Comparison of ENCODE assay signal across 23 cellular contexts in the genomic region with DNA sequence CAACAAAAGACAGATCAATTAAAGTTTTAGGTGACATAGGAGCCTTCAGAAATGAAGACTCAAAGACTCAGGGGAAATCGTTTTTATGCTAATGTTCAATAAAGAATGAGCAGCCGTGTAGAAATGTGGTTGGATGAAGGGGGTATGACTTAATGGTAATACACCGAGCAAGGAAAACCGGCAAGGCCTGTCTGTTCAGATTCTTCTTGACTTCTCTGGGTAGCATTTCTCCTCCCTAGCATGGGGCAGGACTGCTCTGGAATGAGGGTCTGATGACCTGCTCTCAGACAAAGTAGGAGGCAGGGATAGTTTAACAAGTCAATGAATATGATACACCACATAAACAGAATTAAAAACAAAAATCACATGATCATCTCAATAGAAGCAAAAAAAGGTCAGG.
DNase-seq lines count a peak whose midpoint lies in the region; ATAC-seq, FAIRE-seq and TF ChIP-seq lines count a peak whose summit lies in the region.
"Had no signal": no experiment of that assay in that cellular context is flagged by ENCODE, and none has a peak within 500 bp of the region (broad histone marks: within the 10 kb centered on the region; RNA-seq: fewer than 3 reads in every experiment).

No MANE protein-coding gene starts in this region.

- H3K9me3 Mint-ChIP-seq in Calu3 (ENCODE audit: low read depth, unreplicated experiment), result peaks cover 14% of the 10 kb centered on the region
- peaks cover 28% of the 10 kb centered on the region for H3K9me3 Mint-ChIP-seq in neural progenitor cell

- H3K36me3 Mint-ChIP-seq in Calu3 (ENCODE audit: insufficient read depth, unreplicated experiment), result peaks cover 7% of the 10 kb centered on the region
- H3K36me3 Mint-ChIP-seq in neural progenitor cell, result peaks cover 3% of the 10 kb centered on the region

- no peaks in the 10 kb centered on the region for H3K9me2 ChIP-seq in PC-9 (ENCODE audit: insufficient read depth)

- H3K4me2 ChIP-seq in PC-9 (peak overlapping the region; percentile 5; the same call in 1 of the 2 replicates), neural progenitor cell (no peak overlapping the region)
- H3K4me2 ChIP-seq: A549, GM23338 had no signal

- no peak overlapping the region for H3K4me3 ChIP-seq in PC-9
- no peak overlapping the region for H3K4me3 ChIP-seq in neural progenitor cell
- H3K4me3 ChIP-seq: A549, GM23338 had no signal

- H3K4me1 Mint-ChIP-seq in Calu3 (ENCODE audit: low read depth, unreplicated experiment), result peaks cover 11% of the 10 kb centered on the region
- H3K4me1 Mint-ChIP-seq in neural progenitor cell, result peaks cover 2% of the 10 kb centered on the region

- TF ChIP-seq CTCF in Calu3 (IDR thresholded peaks at IDR 0.05; ENCODE audit: unreplicated experiment) (no peak), PC-9 (conservative IDR thresholded peaks at IDR 0.05) (no peak), neural progenitor cell (IDR thresholded peaks at IDR 0.05) (no peak)

- H2AFZ ChIP-seq in PC-9 (no peak overlapping the region), neural progenitor cell (replicated peaks) (no peak overlapping the region)
- H2AFZ ChIP-seq: GM23338 had no signal

- intact Hi-C loops in Calu3 (cut with micrococcal nuclease; ENCODE audit: unreplicated experiment), result no loop called here
- intact Hi-C loops in PC-9 (cut with micrococcal nuclease; ENCODE audit: unreplicated experiment), result no loop called here

- ATAC-seq in HG02678 (IDR thresholded peaks at IDR 0.05; ENCODE audit: unreplicated experiment), result no peak
- ATAC-seq: A549, GM23338, HCT116 had no signal

- H3K27ac Mint-ChIP-seq in Calu3 (ENCODE audit: unreplicated experiment), result peak overlapping the region; percentile 20
- peak overlapping the region; percentile 11 for H3K27ac Mint-ChIP-seq in neural progenitor cell
- H3K27ac Mint-ChIP-seq: CD4-positive, alpha-beta T cell; GM23338; HFFc6 had no signal

- BruUV-seq in Calu3 (replicated peaks; lab: Mats Ljungman, UMichigan) (no TSS peak), PC-9 (replicated peaks; lab: Mats Ljungman, UMichigan) (no TSS peak)

- DNase-seq in Calu3, result peak; percentile 70
- DNase-seq in PC-9, result peak; percentile 19 to 87
- DNase-seq in islet precursor cell, result peak; percentile 62
- no peak for DNase-seq in neural progenitor cell (ENCODE audit: low spot score)
- DNase-seq in NCI-H82 treated with DMSO at 0.1 percent for 48 hours (lab: John Stamatoyannopoulos, UW; ENCODE audit: unreplicated experiment), result no peak
- DNase-seq in HTR-8/SVneo (ENCODE audit: insufficient read length, low spot score), result no peak
- DNase-seq in activated CD4-positive, alpha-beta T cell treated with anti-CD3 and anti-CD28 coated beads, Interleukin-2, amount 50 U/mL, for 1 hour, result no peak
- DNase-seq: AML-193; Caco-2; CD4-positive, alpha-beta T cell; DMS153; DMS79; GDM1; H7; HFFc6 had no signal

- H3K36me3 ChIP-seq in PC-9 (ENCODE audit: low read depth) (no peaks in the 10 kb centered on the region), neural progenitor cell (no peaks in the 10 kb centered on the region)

- no peak overlapping the region for H3K9ac ChIP-seq in neural progenitor cell

- CTCF ChIA-PET in Calu3 (lab: Charles Lee), result no interaction called here
- CTCF ChIA-PET in PC-9 (lab: Charles Lee), result no interaction called here

- H3K9me3 ChIP-seq in PC-9 (ENCODE audit: insufficient read depth, low read depth) (no peaks in the 10 kb centered on the region), neural progenitor cell (ENCODE audit: low read depth) (no peaks in the 10 kb centered on the region)
- H3K9me3 ChIP-seq: A549, Caco-2 had no signal

- H3K27me3 Mint-ChIP-seq in Calu3 (ENCODE audit: unreplicated experiment) (no peaks in the 10 kb centered on the region), neural progenitor cell (ENCODE audit: insufficient read depth, low read depth) (peaks cover 7% of the 10 kb centered on the region)
- H3K27me3 Mint-ChIP-seq: CD4-positive, alpha-beta T cell had no signal

- H3K27ac ChIP-seq in PC-9, result 0 out of 2 replicates have a peak overlapping the region, but pooled peaks have one; percentile 33
- no peak overlapping the region for H3K27ac ChIP-seq in neural progenitor cell
- H3K27ac ChIP-seq: 22Rv1, A549, C4-2B had no signal

- H3K27me3 ChIP-seq in PC-9 (ENCODE audit: insufficient read depth, low read depth) (no peaks in the 10 kb centered on the region), neural progenitor cell (no peaks in the 10 kb centered on the region)

- POLR2A ChIA-PET in PC-9 (lab: Charles Lee; ENCODE audit: unreplicated experiment), result no interaction called here

- H3K4me1 ChIP-seq in PC-9 (replicated peaks; ENCODE audit: insufficient read depth) (peaks cover 30% of the 10 kb centered on the region), neural progenitor cell (peaks cover 33% of the 10 kb centered on the region)
- H3K4me1 ChIP-seq: A549 had no signal

- H3F3A ChIP-seq in PC-9 (ENCODE audit: insufficient read depth, low read depth), result peaks cover 8% of the 10 kb centered on the region
- H3F3A ChIP-seq in neural progenitor cell (ENCODE audit: low read depth), result peaks cover 32% of the 10 kb centered on the region

- no peak for FAIRE-seq in HTR-8/SVneo (lab: Jason Lieb, UNC)
- FAIRE-seq: A549, GM12892, GM18507 had no signal

- no peak overlapping the region for H3K4me3 Mint-ChIP-seq in Calu3 (ENCODE audit: low read depth, unreplicated experiment)
- no peak overlapping the region for H3K4me3 Mint-ChIP-seq in neural progenitor cell
- H3K4me3 Mint-ChIP-seq: CD4-positive, alpha-beta T cell; GM23338; HFFc6 had no signal

- no peaks in the 10 kb centered on the region for H3K79me2 ChIP-seq in PC-9 (ENCODE audit: low read depth)
- no peaks in the 10 kb centered on the region for H3K79me2 ChIP-seq in neural progenitor cell (ENCODE audit: low read depth)

- H4K20me1 ChIP-seq in PC-9 (ENCODE audit: insufficient read depth) (no peaks in the 10 kb centered on the region), neural progenitor cell (ENCODE audit: low read depth) (no peaks in the 10 kb centered on the region)

Comparison
In these comparisons a context has a peak if more than half of its experiments do, and no peak if none do; other contexts are left out.
1. DNase-seq: peak in Calu3 (single experiment), PC-9 (2 of 2) and islet precursor cell (single experiment); none in neural progenitor cell (single experiment), NCI-H82 treated with DMSO at 0.1 percent for 48 hours (single experiment), HTR-8/SVneo (single experiment) and activated CD4-positive, alpha-beta T cell treated with anti-CD3 and anti-CD28 coated beads, Interleukin-2, amount 50 U/mL, for 1 hour (single experiment).